33 cellular contexts compared by ENCODE assay signal in the genomic region with DNA sequence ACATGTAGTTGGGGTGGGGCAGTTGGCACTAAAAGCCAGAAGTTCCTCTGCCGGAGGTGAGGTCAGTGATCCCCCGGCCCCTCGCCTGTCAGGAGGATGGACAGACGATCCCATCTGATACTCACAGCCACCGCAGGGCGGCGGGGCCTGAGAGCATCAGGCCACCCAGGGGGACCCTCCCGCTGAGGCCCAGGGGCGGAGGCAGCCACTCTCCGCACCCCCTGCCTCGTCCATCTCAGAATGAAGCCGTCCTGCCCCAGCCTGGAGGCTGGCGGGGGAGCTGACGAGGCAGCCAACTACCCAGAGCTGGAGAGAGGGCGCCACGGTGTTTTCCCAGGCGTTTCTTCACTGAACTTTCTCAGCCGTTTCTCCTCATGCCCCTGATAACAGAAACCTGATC. TPM values are rescaled to one million over a fixed set of nuclear protein-coding genes. Genes with fewer than 3 reads are reported as not detected.
A peak's percentile ranks its signal among the peaks of the same experiment; 100 is the strongest.
DNase-seq lines count a peak whose midpoint lies in the region; ATAC-seq, FAIRE-seq and TF ChIP-seq lines count a peak whose summit lies in the region.
"Had no signal": no experiment of that assay in that cellular context is flagged by ENCODE, and none has a peak within 500 bp of the region (broad histone marks: within the 10 kb centered on the region; RNA-seq: fewer than 3 reads in every experiment).

No MANE protein-coding gene starts in this region.

- H3K27me3 Mint-ChIP-seq in nephron (ENCODE audit: low read depth), result peaks cover 22% of the 10 kb centered on the region
- peaks cover 9% of the 10 kb centered on the region for H3K27me3 Mint-ChIP-seq in CD8-positive, alpha-beta T cell (ENCODE audit: low read depth)
- H3K27me3 Mint-ChIP-seq in activated CD4-positive, alpha-beta T cell treated with anti-CD3 and anti-CD28 coated beads, Interleukin-2, amount 10 ng/mL, durations not matched to agents 7 days and 5 days, result no peaks in the 10 kb centered on the region

- H3K27ac ChIP-seq in A549, result no peak overlapping the region
- H3K27ac ChIP-seq in HCT116 (ENCODE audit: low read depth, low read length), result no peak overlapping the region
- no peak overlapping the region for H3K27ac ChIP-seq in kidney (ENCODE audit: low read depth in 2 of 2, low read length in 2 of 2)
- H3K27ac ChIP-seq in CD8-positive, alpha-beta T cell (ENCODE audit: low read depth, low read length), result no peak overlapping the region
- H3K27ac ChIP-seq: GM23248, pancreas, right atrium auricular region, stomach, tibial nerve, VCaP had no signal

- no peaks in the 10 kb centered on the region for H3K9me3 Mint-ChIP-seq in nephron
- H3K9me3 Mint-ChIP-seq in CD8-positive, alpha-beta T cell, result no peaks in the 10 kb centered on the region
- H3K9me3 Mint-ChIP-seq in activated CD4-positive, alpha-beta T cell treated with anti-CD3 and anti-CD28 coated beads, Interleukin-2, amount 10 ng/mL, durations not matched to agents 7 days and 5 days, result no peaks in the 10 kb centered on the region
- H3K9me3 Mint-ChIP-seq: activated T-cell treated with anti-CD3 and anti-CD28 coated beads, Interleukin-2, amount 50 U/mL, for 24 hours; mesothelial cell of epicardium; naive thymus-derived CD4-positive, alpha-beta T cell had no signal

- peak; percentile 16 to 53; a peak in 3 of 6 replicates for ATAC-seq in A549
- ATAC-seq in HCT116, result 0 out of 2 replicates have a peak, but pooled peaks have one; percentile 18
- ATAC-seq in CD8-positive, alpha-beta T cell, result no peak
- ATAC-seq: naive thymus-derived CD4-positive, alpha-beta T cell; pancreas; Right ventricle myocardium inferior had no signal

- no peak overlapping the region for H3K9ac ChIP-seq in HCT116 (ENCODE audit: low read length)
- no peak overlapping the region for H3K9ac ChIP-seq in adipocyte (ENCODE audit: low read length)
- no peak overlapping the region for H3K9ac ChIP-seq in kidney (ENCODE audit: low read length in 2 of 2)
- H3K9ac ChIP-seq: GM23248 had no signal

- H3K79me2 ChIP-seq in HCT116 (ENCODE audit: insufficient read depth, low read length), result no peaks in the 10 kb centered on the region

- H3K4me1 ChIP-seq in A549 (no peaks in the 10 kb centered on the region), HCT116 (ENCODE audit: control insufficient read depth in 1 of 2, insufficient read depth in 2 of 2, low read length in 2 of 2) (peaks cover 0 to 7% of the 10 kb centered on the region in 2 experiments; a peak in 1 of 4 replicates), adipocyte (ENCODE audit: control insufficient read depth, insufficient read depth, low read length) (no peaks in the 10 kb centered on the region), kidney (ENCODE audit: control insufficient read depth in 1 of 2, insufficient read depth in 1 of 2, low read depth in 1 of 2, low read length in 2 of 2) (no peaks in the 10 kb centered on the region)
- H3K4me1 ChIP-seq in CD8-positive, alpha-beta T cell (ENCODE audit: insufficient read depth, low read length), result no peaks in the 10 kb centered on the region
- H3K4me1 ChIP-seq: pancreas, right atrium auricular region, stomach, tibial nerve had no signal

- no peak overlapping the region for H2AFZ ChIP-seq in HCT116 (ENCODE audit: low read depth, low read length, poor library complexity, severe bottlenecking)
- H2AFZ ChIP-seq: GM23248 had no signal

- H3K9me2 ChIP-seq in HCT116 (ENCODE audit: insufficient read depth), result no peaks in the 10 kb centered on the region

- TF ChIP-seq EP300 in A549 (IDR thresholded peaks at IDR 0.05), result no peak

- 34% methylated on average over 7 of the region's 18 CpGs for WGBS in A549 (ENCODE audit: missing lambda C conversion rate)

- TF ChIP-seq RAD21 in A549 (conservative IDR thresholded peaks at IDR 0.05 in 1 of 2, IDR thresholded peaks at IDR 0.05 in 1 of 2) (no peak), HCT116 (IDR thresholded peaks at IDR 0.05; ENCODE audit: low read depth) (no peak)

- no peaks in the 10 kb centered on the region for H4K20me1 ChIP-seq in HCT116 (ENCODE audit: insufficient read depth)

- no TSS peak for BruUV-seq in HCT116 (replicated peaks; lab: Mats Ljungman, UMichigan)

- no peak overlapping the region for H3K27ac Mint-ChIP-seq in nephron
- no peak overlapping the region for H3K27ac Mint-ChIP-seq in CD8-positive, alpha-beta T cell
- no peak overlapping the region for H3K27ac Mint-ChIP-seq in activated CD4-positive, alpha-beta T cell treated with anti-CD3 and anti-CD28 coated beads, Interleukin-2, amount 10 ng/mL, durations not matched to agents 7 days and 5 days
- H3K27ac Mint-ChIP-seq: activated T-cell treated with anti-CD3 and anti-CD28 coated beads, Interleukin-2, amount 50 U/mL, for 24 hours; mesothelial cell of epicardium; naive thymus-derived CD4-positive, alpha-beta T cell had no signal

- no peaks in the 10 kb centered on the region for H3K27me3 ChIP-seq in HCT116 (ENCODE audit: insufficient read depth, low read length)
- H3K27me3 ChIP-seq in adipocyte (replicated peaks; ENCODE audit: control insufficient read depth, insufficient read depth, low read length), result peaks cover 63% of the 10 kb centered on the region
- H3K27me3 ChIP-seq in CD8-positive, alpha-beta T cell (ENCODE audit: insufficient read depth, low read length), result no peaks in the 10 kb centered on the region
- H3K27me3 ChIP-seq: pancreas, right atrium auricular region had no signal

- intact Hi-C loops in HCT116 (cut with micrococcal nuclease) (no loop called here), kidney (cut with DNase I) (no loop called here)
- intact Hi-C loops in CD8-positive, alpha-beta T cell (cut with DNase I, micrococcal nuclease), result no loop called here

- CTCF ChIA-PET in A549 (lab: Yijun Ruan, JAX), result interaction anchor here (0.7 to 1.3 kb wide), 2 partner anchors 8 to 47 kb away, joined by 3 to 4 read pairs; no protein-coding TSS in a partner anchor
- CTCF ChIA-PET in HCT116 (lab: Charles Lee), result no interaction called here
- CTCF ChIA-PET in CD8-positive, alpha-beta T cell (lab: Charles Lee), result interaction anchor here (0.6 kb wide), 1 partner anchor 545 kb away, joined by 3 read pairs; no protein-coding TSS in a partner anchor
- CTCF ChIA-PET in activated CD4-positive, alpha-beta T cell treated with anti-CD3 and anti-CD28 coated beads, Interleukin-2, amount 10 ng/mL, durations not matched to agents 7 days and 5 days (lab: Charles Lee), result no interaction called here

- TF ChIP-seq CTCF in A549 (IDR thresholded peaks at IDR 0.05) (no peak), HCT116 (IDR thresholded peaks at IDR 0.05 in 2 of 3, conservative IDR thresholded peaks at IDR 0.05 in 1 of 3; ENCODE audit: borderline replicate concordance in 1 of 3, insufficient read depth in 1 of 3, low read depth in 2 of 3, low read length in 2 of 3) (no peak), nephron (IDR thresholded peaks at IDR 0.05; ENCODE audit: unreplicated experiment in 3 of 3) (peak in 2 of 3 experiments; percentile 13 to 17), kidney (IDR thresholded peaks at IDR 0.05; ENCODE audit: borderline replicate concordance, extremely low read depth, insufficient read depth) (no peak)
- no peak for TF ChIP-seq CTCF in CD8-positive, alpha-beta T cell (IDR thresholded peaks at IDR 0.05)

- no peak for DNase-seq in A549 (ENCODE audit: low read depth in 1 of 2, low spot score in 1 of 2)
- DNase-seq in HCT116 (ENCODE audit: low read depth, low spot score), result no peak
- DNase-seq in adipocyte (ENCODE audit: low read depth), result peak; percentile 3
- DNase-seq in kidney, result no peak
- no peak for DNase-seq in CD8-positive, alpha-beta T cell
- DNase-seq in activated CD4-positive, alpha-beta T cell treated with anti-CD3 and anti-CD28 coated beads, Interleukin-2, amount 10 ng/mL, durations not matched to agents 7 days and 5 days, result no peak
- no peak for DNase-seq in DMS53 (lab: John Stamatoyannopoulos, UW)
- DNase-seq: activated CD4-positive, alpha-beta T cell treated with anti-CD3 and anti-CD28 coated beads for 48 hours; activated gamma-delta T cell; activated T-cell treated with anti-CD3 and anti-CD28 coated beads, Interleukin-2, amount 50 U/mL, for 24 hours; C1 segment of cervical spinal cord; Calu3; central memory CD4-positive, alpha-beta T cell; dermis blood vessel endothelial cell; GM23248; islet precursor cell; naive thymus-derived CD4-positive, alpha-beta T cell; NCI-H2081; NCI-H226; NCI-H748 treated with DMSO at 0.1 percent for 48 hours; stimulated activated CD4-positive, alpha-beta T cell treated with anti-CD3 and anti-CD28 coated beads, Interleukin-2, amount 100 ng/mL, for 24 hours; stomach had no signal

- H3K4me2 ChIP-seq in A549 (no peak overlapping the region), HCT116 (ENCODE audit: low read length) (no peak overlapping the region)

- no peak for FAIRE-seq in A549 (lab: Jason Lieb, UNC)
- FAIRE-seq in kidney (lab: Jason Lieb, UNC), result no peak
- FAIRE-seq: GM12891, pancreas had no signal

- no peaks in the 10 kb centered on the region for H3K36me3 ChIP-seq in HCT116 (ENCODE audit: control insufficient read depth in 1 of 2, insufficient read depth in 2 of 2, low read length in 2 of 2)
- no peaks in the 10 kb centered on the region for H3K36me3 ChIP-seq in adipocyte (ENCODE audit: control insufficient read depth, insufficient read depth, low read length, severe bottlenecking)
- H3K36me3 ChIP-seq in kidney (ENCODE audit: control insufficient read depth in 1 of 2, insufficient read depth in 2 of 2, low read length in 2 of 2), result no peaks in the 10 kb centered on the region
- no peaks in the 10 kb centered on the region for H3K36me3 ChIP-seq in CD8-positive, alpha-beta T cell (ENCODE audit: insufficient read depth, low read length)
- H3K36me3 ChIP-seq: pancreas, right atrium auricular region, stomach, tibial nerve had no signal

- POLR2A ChIA-PET in A549 (lab: Yijun Ruan, JAX) (no interaction called here), HCT116 (lab: Charles Lee) (no interaction called here)
- POLR2A ChIA-PET in CD8-positive, alpha-beta T cell (lab: Charles Lee), result no interaction called here
- POLR2A ChIA-PET in activated CD4-positive, alpha-beta T cell treated with anti-CD3 and anti-CD28 coated beads, Interleukin-2, amount 10 ng/mL, durations not matched to agents 7 days and 5 days (lab: Charles Lee), result no interaction called here

- no peak overlapping the region for H3K4me3 Mint-ChIP-seq in nephron
- H3K4me3 Mint-ChIP-seq in CD8-positive, alpha-beta T cell, result no peak overlapping the region
- H3K4me3 Mint-ChIP-seq in activated CD4-positive, alpha-beta T cell treated with anti-CD3 and anti-CD28 coated beads, Interleukin-2, amount 10 ng/mL, durations not matched to agents 7 days and 5 days, result no peak overlapping the region
- H3K4me3 Mint-ChIP-seq: activated T-cell treated with anti-CD3 and anti-CD28 coated beads, Interleukin-2, amount 50 U/mL, for 24 hours; mesothelial cell of epicardium; naive thymus-derived CD4-positive, alpha-beta T cell had no signal

- no peak overlapping the region for H3K4me3 ChIP-seq in A549
- H3K4me3 ChIP-seq in HCT116 (replicated peaks in 1 of 2; ENCODE audit: low read depth in 1 of 2, low read length in 2 of 2), result no peak overlapping the region
- no peak overlapping the region for H3K4me3 ChIP-seq in adipocyte (ENCODE audit: low read length)
- H3K4me3 ChIP-seq in kidney (ENCODE audit: low read length in 2 of 2), result no peak overlapping the region
- H3K4me3 ChIP-seq in CD8-positive, alpha-beta T cell (ENCODE audit: low read depth, low read length), result no peak overlapping the region
- H3K4me3 ChIP-seq: GM23248, pancreas, right atrium auricular region, stomach, tibial nerve had no signal

- no peaks in the 10 kb centered on the region for H3K36me3 Mint-ChIP-seq in nephron (ENCODE audit: low read depth)
- no peaks in the 10 kb centered on the region for H3K36me3 Mint-ChIP-seq in CD8-positive, alpha-beta T cell
- no peaks in the 10 kb centered on the region for H3K36me3 Mint-ChIP-seq in activated CD4-positive, alpha-beta T cell treated with anti-CD3 and anti-CD28 coated beads, Interleukin-2, amount 10 ng/mL, durations not matched to agents 7 days and 5 days (ENCODE audit: low read depth)
- H3K36me3 Mint-ChIP-seq: mesothelial cell of epicardium; naive thymus-derived CD4-positive, alpha-beta T cell had no signal

- H3K9me3 ChIP-seq in A549 (no peaks in the 10 kb centered on the region), HCT116 (ENCODE audit: control insufficient read depth in 1 of 2, insufficient read depth in 1 of 2, low read depth in 1 of 2, low read length in 2 of 2) (no peaks in the 10 kb centered on the region), adipocyte (ENCODE audit: control insufficient read depth, low read length) (no peaks in the 10 kb centered on the region), kidney (ENCODE audit: control insufficient read depth in 1 of 2, low read length in 2 of 2) (no peaks in the 10 kb centered on the region)
- H3K9me3 ChIP-seq in CD8-positive, alpha-beta T cell (ENCODE audit: low read length), result no peaks in the 10 kb centered on the region
- H3K9me3 ChIP-seq: pancreas, right atrium auricular region, stomach had no signal

- RAD21 ChIA-PET in HCT116 (lab: Charles Lee; ENCODE audit: low non-redundant PET in 1 of 2, low total read pairs in 2 of 2, uncharacterized antibody in 2 of 2, unreplicated experiment in 2 of 2), result no interaction called here

- TF ChIP-seq POLR2A in A549 (IDR thresholded peaks at IDR 0.05; ENCODE audit: low read length) (no peak), HCT116 (IDR thresholded peaks at IDR 0.05; ENCODE audit: borderline replicate concordance, extremely low read depth, insufficient read depth, insufficient read length) (no peak)

- peaks cover 18% of the 10 kb centered on the region for H3K4me1 Mint-ChIP-seq in nephron
- H3K4me1 Mint-ChIP-seq in CD8-positive, alpha-beta T cell (ENCODE audit: low read depth), result no peaks in the 10 kb centered on the region
- H3K4me1 Mint-ChIP-seq in activated CD4-positive, alpha-beta T cell treated with anti-CD3 and anti-CD28 coated beads, Interleukin-2, amount 10 ng/mL, durations not matched to agents 7 days and 5 days, result no peaks in the 10 kb centered on the region

RNA-seq across cellular contexts. Expression of gene TPSD1, which starts 22.6 kb away (rescaled TPM):
- polyA plus RNA-seq in A549 (2011; rRNA removed), result not detected in 2 replicates
- polyA plus RNA-seq in A549 (2012; cell fraction: cytosol; rRNA removed), result not detected in 2 replicates
- not detected in 2 replicates for polyA plus RNA-seq in A549 (2012; cell fraction: nucleus; rRNA removed)
- not detected in 3 replicates for polyA plus RNA-seq in A549 (2017; fragmentation: RNase III; extraction: RNeasy Plus Mini Kit Qiagen cat#74134 plus additional on column Dnase treatment)
- polyA minus RNA-seq in A549 (2011; rRNA and poly(A)+ RNA removed), result not detected in 2 replicates
- total RNA-seq in HCT116 (2021; ENCODE audit: unreplicated experiment), result not detected
- polyA plus RNA-seq in HCT116 (2012), result not detected in 2 replicates
- total RNA-seq in kidney, result 7.9 TPM
- not detected for polyA plus RNA-seq in kidney (ENCODE audit: insufficient read depth, low read depth, low replicate concordance)
- total RNA-seq in CD8-positive, alpha-beta T cell, result not detected
- total RNA-seq in activated CD4-positive, alpha-beta T cell treated with anti-CD3 and anti-CD28 coated beads, Interleukin-2, amount 10 ng/mL, durations not matched to agents 7 days and 5 days, result not detected
- total RNA-seq: Calu3; Daoy; dermis blood vessel endothelial cell; GM23248; mesothelial cell of epicardium; naive thymus-derived CD4-positive, alpha-beta T cell had no signal
- polyA plus RNA-seq: AG04450; GM23248; naive thymus-derived CD4-positive, alpha-beta T cell had no signal

RNA-seq across cellular contexts. Expression of gene UBE2I, which starts 31.0 kb away (rescaled TPM):
- polyA plus RNA-seq in A549 (2011; rRNA removed), result 131 and 170 TPM in 2 replicates
- polyA plus RNA-seq in A549 (2012; cell fraction: cytosol; rRNA removed), result 90.3 and 102 TPM in 2 replicates
- polyA plus RNA-seq in A549 (2012; cell fraction: nucleus; rRNA removed), result 160 and 187 TPM in 2 replicates
- polyA plus RNA-seq in A549 (2017; fragmentation: RNase III; extraction: RNeasy Plus Mini Kit Qiagen cat#74134 plus additional on column Dnase treatment), result 207 to 210 TPM (median 208 TPM) in 3 replicates
- polyA minus RNA-seq in A549 (2011; rRNA and poly(A)+ RNA removed), result 71.2 and 83.1 TPM in 2 replicates
- 212 TPM for total RNA-seq in HCT116 (2021; ENCODE audit: unreplicated experiment)
- 96.9 and 135 TPM in 2 replicates for polyA plus RNA-seq in HCT116 (2012)
- 97.1 TPM for total RNA-seq in kidney
- 62.2 TPM for polyA plus RNA-seq in kidney (ENCODE audit: insufficient read depth, low read depth, low replicate concordance)
- total RNA-seq in CD8-positive, alpha-beta T cell, result 100 to 1,000 TPM; 285 to 294 TPM
- total RNA-seq in activated CD4-positive, alpha-beta T cell treated with anti-CD3 and anti-CD28 coated beads, Interleukin-2, amount 10 ng/mL, durations not matched to agents 7 days and 5 days, result 100 to 1,000 TPM; 204 to 222 TPM

RNA-seq across cellular contexts. Expression of gene TPSAB1, which starts 38.0 kb away (rescaled TPM):
- polyA plus RNA-seq in A549 (2011; rRNA removed) (not detected in 2 replicates), A549 (2017; fragmentation: RNase III; extraction: RNeasy Plus Mini Kit Qiagen cat#74134 plus additional on column Dnase treatment) (not detected in 3 replicates), kidney (ENCODE audit: insufficient read depth, low read depth, low replicate concordance) (1.6 TPM)
- polyA plus RNA-seq in A549 (2012; cell fraction: cytosol; rRNA removed), result 0.04 TPM in 1 of 2 replicates, not detected in the other
- polyA plus RNA-seq in A549 (2012; cell fraction: nucleus; rRNA removed), result not detected in 2 replicates
- polyA minus RNA-seq in A549 (2011; rRNA and poly(A)+ RNA removed), result not detected in 2 replicates
- total RNA-seq in HCT116 (2021; ENCODE audit: unreplicated experiment) (0.25 TPM), kidney (156 TPM)
- not detected in 2 replicates for polyA plus RNA-seq in HCT116 (2012)
- not detected for total RNA-seq in CD8-positive, alpha-beta T cell
- total RNA-seq in activated CD4-positive, alpha-beta T cell treated with anti-CD3 and anti-CD28 coated beads, Interleukin-2, amount 10 ng/mL, durations not matched to agents 7 days and 5 days, result not detected
- total RNA-seq: Calu3, Daoy, dermis blood vessel endothelial cell, GM23248, mesothelial cell of epicardium had no signal
- polyA plus RNA-seq: AG04450; GM23248; naive thymus-derived CD4-positive, alpha-beta T cell had no signal

RNA-seq across cellular contexts. Expression of gene TPSB2, which starts 48.5 kb away (rescaled TPM):
- not detected in 2 replicates for polyA plus RNA-seq in A549 (2011; rRNA removed)
- polyA plus RNA-seq in A549 (2012; cell fraction: cytosol; rRNA removed), result not detected in 2 replicates
- polyA plus RNA-seq in A549 (2012; cell fraction: nucleus; rRNA removed), result 0.06 TPM in 1 of 2 replicates, not detected in the other
- not detected in 3 replicates for polyA plus RNA-seq in A549 (2017; fragmentation: RNase III; extraction: RNeasy Plus Mini Kit Qiagen cat#74134 plus additional on column Dnase treatment)
- polyA minus RNA-seq in A549 (2011; rRNA and poly(A)+ RNA removed), result not detected in 2 replicates
- not detected for total RNA-seq in HCT116 (2021; ENCODE audit: unreplicated experiment)
- not detected in 2 replicates for polyA plus RNA-seq in HCT116 (2012)
- 141 TPM for total RNA-seq in kidney
- not detected for polyA plus RNA-seq in kidney (ENCODE audit: insufficient read depth, low read depth, low replicate concordance)
- total RNA-seq in CD8-positive, alpha-beta T cell, result not detected
- not detected for total RNA-seq in activated CD4-positive, alpha-beta T cell treated with anti-CD3 and anti-CD28 coated beads, Interleukin-2, amount 10 ng/mL, durations not matched to agents 7 days and 5 days
- total RNA-seq: Calu3, Daoy, dermis blood vessel endothelial cell, GM23248, mesothelial cell of epicardium had no signal
- polyA plus RNA-seq: AG04450; GM23248; naive thymus-derived CD4-positive, alpha-beta T cell had no signal

RNA-seq across cellular contexts. Expression of gene TPSG1, which starts 53.4 kb away (rescaled TPM):
- polyA plus RNA-seq in A549 (2011; rRNA removed), result not detected in 2 replicates
- 0.13 and 0.14 TPM in 2 replicates for polyA plus RNA-seq in A549 (2012; cell fraction: cytosol; rRNA removed)
- polyA plus RNA-seq in A549 (2012; cell fraction: nucleus; rRNA removed), result 0.23 TPM in 2 replicates
- 0.08 TPM in 1 of 3 replicates, not detected in the others for polyA plus RNA-seq in A549 (2017; fragmentation: RNase III; extraction: RNeasy Plus Mini Kit Qiagen cat#74134 plus additional on column Dnase treatment)
- not detected in 2 replicates for polyA minus RNA-seq in A549 (2011; rRNA and poly(A)+ RNA removed)
- not detected for total RNA-seq in HCT116 (2021; ENCODE audit: unreplicated experiment)
- polyA plus RNA-seq in HCT116 (2012), result 0.10 and 0.16 TPM in 2 replicates
- 3.4 TPM for total RNA-seq in kidney
- polyA plus RNA-seq in kidney (ENCODE audit: insufficient read depth, low read depth, low replicate concordance), result 0.86 TPM
- total RNA-seq in CD8-positive, alpha-beta T cell, result not detected
- total RNA-seq in activated CD4-positive, alpha-beta T cell treated with anti-CD3 and anti-CD28 coated beads, Interleukin-2, amount 10 ng/mL, durations not matched to agents 7 days and 5 days, result not detected
- total RNA-seq: Calu3; dermis blood vessel endothelial cell; GM23248; liver; mesothelial cell of epicardium; naive thymus-derived CD4-positive, alpha-beta T cell; right atrium auricular region had no signal
- polyA plus RNA-seq: AG04450; GM23248; naive thymus-derived CD4-positive, alpha-beta T cell had no signal

Comparison
In these comparisons a context has a peak if more than half of its experiments do, and no peak if none do; other contexts are left out.
1. CTCF ChIP-seq: peak in nephron (2 of 3); none in A549 (single experiment), HCT116 (0 of 3), kidney (single experiment) and CD8-positive, alpha-beta T cell (single experiment).
2. RNA of gene TPSAB1, which starts 38.0 kb away (total RNA-seq): 156 TPM in kidney (single experiment); 0.25 TPM in HCT116 (single experiment), not detected in CD8-positive, alpha-beta T cell and not detected in activated CD4-positive, alpha-beta T cell treated with anti-CD3 and anti-CD28 coated beads, Interleukin-2, amount 10 ng/mL, durations not matched to agents 7 days and 5 days; every median in the first group is over 100 times any median in the second.
3. CTCF ChIA-PET loops: an anchor here in A549 (0.7 to 1.3 kb wide) and CD8-positive, alpha-beta T cell (0.6 kb wide); none called in HCT116 and activated CD4-positive, alpha-beta T cell treated with anti-CD3 and anti-CD28 coated beads, Interleukin-2, amount 10 ng/mL, durations not matched to agents 7 days and 5 days.